Comparison of ENCODE assay signal across 1 cellular context in the genomic region with DNA sequence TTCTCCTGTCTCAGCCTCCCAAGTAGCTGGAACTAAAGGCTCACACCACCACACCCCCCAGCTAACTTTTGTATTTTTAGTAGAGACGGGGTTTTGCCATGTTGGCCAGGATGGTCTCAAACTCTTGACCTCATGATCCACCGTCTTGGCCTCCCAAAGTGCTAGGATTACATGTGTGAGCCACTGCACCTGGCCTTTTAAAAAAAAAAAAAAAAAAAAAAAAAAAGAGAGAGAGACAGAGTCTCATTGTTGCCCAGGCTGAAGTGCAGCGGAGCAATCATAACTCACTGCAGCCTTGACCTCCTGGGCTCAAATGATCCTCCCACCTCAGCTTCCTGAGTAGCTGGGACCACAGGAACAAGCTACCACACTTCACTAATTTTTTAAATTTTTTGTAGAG.
A peak's percentile ranks its signal among the peaks of the same experiment; 100 is the strongest.
TF ChIP-seq lines count a peak whose summit lies in the region.
"Not testable (repeated sequence)": the region's sequence is repeated elsewhere in the genome, so short reads cannot be mapped to it uniquely, and the experiment has no call there.

No MANE protein-coding gene starts in this region.

TF ChIP-seq in HepG2, 621 proteins besides CTCF, POLR2A, EP300 and RAD21 (continues in another document):
- peak; percentile 29; the same call in 1 of the 2 replicates for TF ChIP-seq FOXA3 (CRISPR knock-in tag; IDR thresholded peaks at IDR 0.05)
- peak; percentile 51; the same call in 1 of the 2 replicates for TF ChIP-seq RXRB (CRISPR knock-in tag; IDR thresholded peaks at IDR 0.05; ENCODE audit: borderline replicate concordance)
- TF ChIP-seq TBX2 (CRISPR knock-in tag; IDR thresholded peaks at IDR 0.05; ENCODE audit: borderline replicate concordance) = peak; percentile 51; the same call in 1 of the 2 replicates
- peak; percentile 39; the same call in 1 of the 2 replicates for TF ChIP-seq NR2C2 (CRISPR knock-in tag; IDR thresholded peaks at IDR 0.05; ENCODE audit: borderline replicate concordance)
- TF ChIP-seq LCORL, FOXP1 (IDR thresholded peaks at IDR 0.05): not testable (repeated sequence)
- peak; percentile 49; the same call in 1 of the 2 replicates for TF ChIP-seq LCORL (CRISPR knock-in tag; IDR thresholded peaks at IDR 0.05)
- peak; percentile 22; the same call in 1 of the 2 replicates for TF ChIP-seq GFI1 (CRISPR knock-in tag; IDR thresholded peaks at IDR 0.05; ENCODE audit: borderline replicate concordance)
- TF ChIP-seq CEBPG (CRISPR knock-in tag; IDR thresholded peaks at IDR 0.05) = peak; percentile 26; the same call in 1 of the 2 replicates
- TF ChIP-seq PTBP1 (IDR thresholded peaks at IDR 0.05; ENCODE audit: low read depth, low read length, poor library complexity, severe bottlenecking) = peak; percentile 79
- TF ChIP-seq HDAC2 (CRISPR knock-in tag; IDR thresholded peaks at IDR 0.05) = 0 out of 2 replicates have a peak, but pooled peaks have one; percentile 27
- peak; percentile 78; the same call in 1 of the 2 replicates for TF ChIP-seq NCOA2 (CRISPR knock-in tag; IDR thresholded peaks at IDR 0.05)
- TF ChIP-seq, protein P1, sequence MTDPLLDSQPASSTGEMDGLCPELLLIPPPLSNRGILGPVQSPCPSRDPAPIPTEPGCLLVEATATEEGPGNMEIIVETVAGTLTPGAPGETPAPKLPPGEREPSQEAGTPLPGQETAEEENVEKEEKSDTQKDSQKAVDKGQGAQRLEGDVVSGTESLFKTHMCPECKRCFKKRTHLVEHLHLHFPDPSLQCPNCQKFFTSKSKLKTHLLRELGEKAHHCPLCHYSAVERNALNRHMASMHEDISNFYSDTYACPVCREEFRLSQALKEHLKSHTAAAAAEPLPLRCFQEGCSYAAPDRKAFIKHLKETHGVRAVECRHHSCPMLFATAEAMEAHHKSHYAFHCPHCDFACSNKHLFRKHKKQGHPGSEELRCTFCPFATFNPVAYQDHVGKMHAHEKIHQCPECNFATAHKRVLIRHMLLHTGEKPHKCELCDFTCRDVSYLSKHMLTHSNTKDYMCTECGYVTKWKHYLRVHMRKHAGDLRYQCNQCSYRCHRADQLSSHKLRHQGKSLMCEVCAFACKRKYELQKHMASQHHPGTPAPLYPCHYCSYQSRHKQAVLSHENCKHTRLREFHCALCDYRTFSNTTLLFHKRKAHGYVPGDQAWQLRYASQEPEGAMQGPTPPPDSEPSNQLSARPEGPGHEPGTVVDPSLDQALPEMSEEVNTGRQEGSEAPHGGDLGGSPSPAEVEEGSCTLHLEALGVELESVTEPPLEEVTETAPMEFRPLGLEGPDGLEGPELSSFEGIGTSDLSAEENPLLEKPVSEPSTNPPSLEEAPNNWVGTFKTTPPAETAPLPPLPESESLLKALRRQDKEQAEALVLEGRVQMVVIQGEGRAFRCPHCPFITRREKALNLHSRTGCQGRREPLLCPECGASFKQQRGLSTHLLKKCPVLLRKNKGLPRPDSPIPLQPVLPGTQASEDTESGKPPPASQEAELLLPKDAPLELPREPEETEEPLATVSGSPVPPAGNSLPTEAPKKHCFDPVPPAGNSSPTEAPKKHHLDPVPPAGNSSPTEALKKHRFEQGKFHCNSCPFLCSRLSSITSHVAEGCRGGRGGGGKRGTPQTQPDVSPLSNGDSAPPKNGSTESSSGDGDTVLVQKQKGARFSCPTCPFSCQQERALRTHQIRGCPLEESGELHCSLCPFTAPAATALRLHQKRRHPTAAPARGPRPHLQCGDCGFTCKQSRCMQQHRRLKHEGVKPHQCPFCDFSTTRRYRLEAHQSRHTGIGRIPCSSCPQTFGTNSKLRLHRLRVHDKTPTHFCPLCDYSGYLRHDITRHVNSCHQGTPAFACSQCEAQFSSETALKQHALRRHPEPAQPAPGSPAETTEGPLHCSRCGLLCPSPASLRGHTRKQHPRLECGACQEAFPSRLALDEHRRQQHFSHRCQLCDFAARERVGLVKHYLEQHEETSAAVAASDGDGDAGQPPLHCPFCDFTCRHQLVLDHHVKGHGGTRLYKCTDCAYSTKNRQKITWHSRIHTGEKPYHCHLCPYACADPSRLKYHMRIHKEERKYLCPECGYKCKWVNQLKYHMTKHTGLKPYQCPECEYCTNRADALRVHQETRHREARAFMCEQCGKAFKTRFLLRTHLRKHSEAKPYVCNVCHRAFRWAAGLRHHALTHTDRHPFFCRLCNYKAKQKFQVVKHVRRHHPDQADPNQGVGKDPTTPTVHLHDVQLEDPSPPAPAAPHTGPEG (CRISPR knock-in tag; IDR thresholded peaks at IDR 0.05) = 0 out of 2 replicates have a peak, but pooled peaks have one; percentile 32
- peak; percentile 39; the same call in 1 of the 2 replicates for TF ChIP-seq FOXO1 (CRISPR knock-in tag; IDR thresholded peaks at IDR 0.05)
- TF ChIP-seq, protein P2, sequence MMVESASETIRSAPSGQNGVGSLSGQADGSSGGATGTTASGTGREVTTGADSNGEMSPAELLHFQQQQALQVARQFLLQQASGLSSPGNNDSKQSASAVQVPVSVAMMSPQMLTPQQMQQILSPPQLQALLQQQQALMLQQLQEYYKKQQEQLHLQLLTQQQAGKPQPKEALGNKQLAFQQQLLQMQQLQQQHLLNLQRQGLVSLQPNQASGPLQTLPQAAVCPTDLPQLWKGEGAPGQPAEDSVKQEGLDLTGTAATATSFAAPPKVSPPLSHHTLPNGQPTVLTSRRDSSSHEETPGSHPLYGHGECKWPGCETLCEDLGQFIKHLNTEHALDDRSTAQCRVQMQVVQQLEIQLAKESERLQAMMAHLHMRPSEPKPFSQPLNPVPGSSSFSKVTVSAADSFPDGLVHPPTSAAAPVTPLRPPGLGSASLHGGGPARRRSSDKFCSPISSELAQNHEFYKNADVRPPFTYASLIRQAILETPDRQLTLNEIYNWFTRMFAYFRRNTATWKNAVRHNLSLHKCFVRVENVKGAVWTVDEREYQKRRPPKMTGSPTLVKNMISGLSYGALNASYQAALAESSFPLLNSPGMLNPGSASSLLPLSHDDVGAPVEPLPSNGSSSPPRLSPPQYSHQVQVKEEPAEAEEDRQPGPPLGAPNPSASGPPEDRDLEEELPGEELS (CRISPR knock-in tag; IDR thresholded peaks at IDR 0.05) = peak; percentile 29; the same call in 1 of the 2 replicates
- peak; percentile 59; the same call in 1 of the 2 replicates for TF ChIP-seq ZNF460 (CRISPR knock-in tag; IDR thresholded peaks at IDR 0.05; ENCODE audit: borderline replicate concordance)
- TF ChIP-seq, protein P3, sequence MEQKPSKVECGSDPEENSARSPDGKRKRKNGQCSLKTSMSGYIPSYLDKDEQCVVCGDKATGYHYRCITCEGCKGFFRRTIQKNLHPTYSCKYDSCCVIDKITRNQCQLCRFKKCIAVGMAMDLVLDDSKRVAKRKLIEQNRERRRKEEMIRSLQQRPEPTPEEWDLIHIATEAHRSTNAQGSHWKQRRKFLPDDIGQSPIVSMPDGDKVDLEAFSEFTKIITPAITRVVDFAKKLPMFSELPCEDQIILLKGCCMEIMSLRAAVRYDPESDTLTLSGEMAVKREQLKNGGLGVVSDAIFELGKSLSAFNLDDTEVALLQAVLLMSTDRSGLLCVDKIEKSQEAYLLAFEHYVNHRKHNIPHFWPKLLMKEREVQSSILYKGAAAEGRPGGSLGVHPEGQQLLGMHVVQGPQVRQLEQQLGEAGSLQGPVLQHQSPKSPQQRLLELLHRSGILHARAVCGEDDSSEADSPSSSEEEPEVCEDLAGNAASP (CRISPR knock-in tag; IDR thresholded peaks at IDR 0.05; ENCODE audit: borderline replicate concordance) = peak; percentile 61; the same call in 1 of the 2 replicates
- TF ChIP-seq HDAC1 (CRISPR knock-in tag; IDR thresholded peaks at IDR 0.05) = peak; percentile 41; the same call in 1 of the 2 replicates
- TF ChIP-seq NR2F6 (IDR thresholded peaks at IDR 0.05) = peak; percentile 93
- TF ChIP-seq NR2F6 (CRISPR knock-in tag; IDR thresholded peaks at IDR 0.05) = peak; percentile 95
- peak; percentile 64 for TF ChIP-seq GATAD2A (CRISPR knock-in tag; IDR thresholded peaks at IDR 0.05)
- TF ChIP-seq, protein P4, sequence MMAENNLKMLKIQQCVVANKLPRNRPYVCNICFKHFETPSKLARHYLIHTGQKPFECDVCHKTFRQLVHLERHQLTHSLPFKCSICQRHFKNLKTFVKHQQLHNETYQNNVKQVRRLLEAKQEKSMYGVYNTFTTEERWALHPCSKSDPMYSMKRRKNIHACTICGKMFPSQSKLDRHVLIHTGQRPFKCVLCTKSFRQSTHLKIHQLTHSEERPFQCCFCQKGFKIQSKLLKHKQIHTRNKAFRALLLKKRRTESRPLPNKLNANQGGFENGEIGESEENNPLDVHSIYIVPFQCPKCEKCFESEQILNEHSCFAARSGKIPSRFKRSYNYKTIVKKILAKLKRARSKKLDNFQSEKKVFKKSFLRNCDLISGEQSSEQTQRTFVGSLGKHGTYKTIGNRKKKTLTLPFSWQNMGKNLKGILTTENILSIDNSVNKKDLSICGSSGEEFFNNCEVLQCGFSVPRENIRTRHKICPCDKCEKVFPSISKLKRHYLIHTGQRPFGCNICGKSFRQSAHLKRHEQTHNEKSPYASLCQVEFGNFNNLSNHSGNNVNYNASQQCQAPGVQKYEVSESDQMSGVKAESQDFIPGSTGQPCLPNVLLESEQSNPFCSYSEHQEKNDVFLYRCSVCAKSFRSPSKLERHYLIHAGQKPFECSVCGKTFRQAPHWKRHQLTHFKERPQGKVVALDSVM (CRISPR knock-in tag; IDR thresholded peaks at IDR 0.05) = peak; percentile 35; the same call in 1 of the 2 replicates
- TF ChIP-seq ZNF788 (CRISPR knock-in tag; IDR thresholded peaks at IDR 0.05; ENCODE audit: borderline replicate concordance) = 0 out of 2 replicates have a peak, but pooled peaks have one; percentile 40
- TF ChIP-seq, protein P5, sequence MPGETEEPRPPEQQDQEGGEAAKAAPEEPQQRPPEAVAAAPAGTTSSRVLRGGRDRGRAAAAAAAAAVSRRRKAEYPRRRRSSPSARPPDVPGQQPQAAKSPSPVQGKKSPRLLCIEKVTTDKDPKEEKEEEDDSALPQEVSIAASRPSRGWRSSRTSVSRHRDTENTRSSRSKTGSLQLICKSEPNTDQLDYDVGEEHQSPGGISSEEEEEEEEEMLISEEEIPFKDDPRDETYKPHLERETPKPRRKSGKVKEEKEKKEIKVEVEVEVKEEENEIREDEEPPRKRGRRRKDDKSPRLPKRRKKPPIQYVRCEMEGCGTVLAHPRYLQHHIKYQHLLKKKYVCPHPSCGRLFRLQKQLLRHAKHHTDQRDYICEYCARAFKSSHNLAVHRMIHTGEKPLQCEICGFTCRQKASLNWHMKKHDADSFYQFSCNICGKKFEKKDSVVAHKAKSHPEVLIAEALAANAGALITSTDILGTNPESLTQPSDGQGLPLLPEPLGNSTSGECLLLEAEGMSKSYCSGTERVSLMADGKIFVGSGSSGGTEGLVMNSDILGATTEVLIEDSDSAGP (CRISPR knock-in tag; IDR thresholded peaks at IDR 0.05; ENCODE audit: borderline replicate concordance) = peak; percentile 88
- peak; percentile 85 for TF ChIP-seq SP5 (CRISPR knock-in tag; IDR thresholded peaks at IDR 0.05; ENCODE audit: borderline replicate concordance, low read depth)
- 0 out of 2 replicates have a peak, but pooled peaks have one; percentile 32 for TF ChIP-seq ZNF816 (CRISPR knock-in tag; IDR thresholded peaks at IDR 0.05; ENCODE audit: borderline replicate concordance)
- TF ChIP-seq ETV5 (CRISPR knock-in tag; IDR thresholded peaks at IDR 0.05; ENCODE audit: borderline replicate concordance) = peak; percentile 69; the same call in 1 of the 2 replicates
- TF ChIP-seq TBX3 (IDR thresholded peaks at IDR 0.05; ENCODE audit: borderline replicate concordance) = peak; percentile 35; the same call in 1 of the 2 replicates
- peak; percentile 64 for TF ChIP-seq HNF4A (CRISPR knock-in tag; IDR thresholded peaks at IDR 0.05)
- TF ChIP-seq HOXA3 (CRISPR knock-in tag; IDR thresholded peaks at IDR 0.05) = peak; percentile 54; the same call in 1 of the 2 replicates
- TF ChIP-seq ZEB1 (IDR thresholded peaks at IDR 0.05; ENCODE audit: insufficient replicate concordance, low read depth) = peak; percentile 34
- 0 out of 2 replicates have a peak, but pooled peaks have one; percentile 32 for TF ChIP-seq ZNF264 (CRISPR knock-in tag; IDR thresholded peaks at IDR 0.05)
- peak; percentile 78; the same call in 1 of the 2 replicates for TF ChIP-seq NCOR1 (IDR thresholded peaks at IDR 0.05; ENCODE audit: borderline replicate concordance, low read length)
- TF ChIP-seq PITX1 (CRISPR knock-in tag; IDR thresholded peaks at IDR 0.05) = peak; percentile 47; the same call in 1 of the 2 replicates
- peak; percentile 39; the same call in 1 of the 2 replicates for TF ChIP-seq NFKBIZ (CRISPR knock-in tag; IDR thresholded peaks at IDR 0.05)
- TF ChIP-seq, protein P6, sequence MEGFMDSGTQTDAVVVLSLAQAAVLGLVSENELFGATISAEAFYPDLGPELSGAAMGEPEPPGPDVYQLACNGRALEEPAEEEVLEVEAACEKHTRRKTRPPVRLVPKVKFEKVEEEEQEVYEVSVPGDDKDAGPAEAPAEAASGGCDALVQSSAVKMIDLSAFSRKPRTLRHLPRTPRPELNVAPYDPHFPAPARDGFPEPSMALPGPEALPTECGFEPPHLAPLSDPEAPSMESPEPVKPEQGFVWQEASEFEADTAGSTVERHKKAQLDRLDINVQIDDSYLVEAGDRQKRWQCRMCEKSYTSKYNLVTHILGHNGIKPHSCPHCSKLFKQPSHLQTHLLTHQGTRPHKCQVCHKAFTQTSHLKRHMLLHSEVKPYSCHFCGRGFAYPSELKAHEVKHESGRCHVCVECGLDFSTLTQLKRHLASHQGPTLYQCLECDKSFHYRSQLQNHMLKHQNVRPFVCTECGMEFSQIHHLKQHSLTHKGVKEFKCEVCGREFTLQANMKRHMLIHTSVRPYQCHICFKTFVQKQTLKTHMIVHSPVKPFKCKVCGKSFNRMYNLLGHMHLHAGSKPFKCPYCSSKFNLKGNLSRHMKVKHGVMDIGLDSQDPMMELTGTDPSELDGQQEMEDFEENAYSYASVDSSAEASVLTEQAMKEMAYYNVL (CRISPR knock-in tag; IDR thresholded peaks at IDR 0.05; ENCODE audit: borderline replicate concordance) = peak; percentile 63; the same call in 1 of the 2 replicates
- TF ChIP-seq SOX13 (IDR thresholded peaks at IDR 0.05) = peak; percentile 53; the same call in 1 of the 2 replicates
- TF ChIP-seq SOX13 (CRISPR knock-in tag; conservative IDR thresholded peaks at IDR 0.05 in 1 of 2, IDR thresholded peaks at IDR 0.05 in 1 of 2) = peak in 1 of 2 experiments; percentile 76; a peak in 2 of 4 replicates
- peak; percentile 15; the same call in 1 of the 2 replicates for TF ChIP-seq FOXP1 (CRISPR knock-in tag; IDR thresholded peaks at IDR 0.05)
